In the genomic region with DNA sequence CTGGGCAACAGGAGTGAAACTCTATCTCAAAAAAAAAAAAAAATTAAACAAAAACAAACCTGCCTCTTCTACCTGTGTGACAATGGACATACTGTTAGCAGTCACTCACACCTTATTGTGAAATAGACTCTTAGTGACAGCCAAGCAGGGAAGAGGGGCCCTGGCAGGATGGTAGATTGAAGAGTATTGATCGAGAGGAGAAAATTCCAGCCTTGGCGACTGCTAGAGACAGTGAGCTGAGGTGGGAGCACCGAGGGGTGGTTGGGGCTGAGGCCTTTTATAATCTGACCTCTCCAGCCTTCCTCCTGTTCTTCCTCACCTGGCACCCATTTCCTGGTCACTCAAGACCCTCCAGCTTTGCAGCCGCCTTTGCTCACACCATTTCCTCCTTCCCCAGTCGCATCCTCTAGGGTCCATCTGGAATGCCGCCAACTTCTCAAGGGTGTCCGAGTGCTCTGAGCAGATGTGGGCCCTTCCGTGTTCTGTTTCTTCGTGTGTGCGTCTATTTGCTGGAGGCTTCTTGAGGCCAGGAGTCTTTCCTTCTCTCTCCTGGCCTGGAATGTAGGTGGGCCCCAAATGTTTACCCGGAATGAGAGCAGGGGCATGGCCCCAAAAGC, we compare ENCODE assay signal across 1 cellular context.
A peak's percentile ranks its signal among the peaks of the same experiment; 100 is the strongest.
TF ChIP-seq lines count a peak whose summit lies in the region.

No MANE protein-coding gene starts in this region.

TF ChIP-seq in HepG2, 621 proteins besides CTCF, POLR2A, EP300 and RAD21 (continued from another document and continues in another):
- TF ChIP-seq ZNF879 (CRISPR knock-in tag; IDR thresholded peaks at IDR 0.05) (no peak), ZNF737 (CRISPR knock-in tag; IDR thresholded peaks at IDR 0.05; ENCODE audit: borderline replicate concordance) (no peak), ZSCAN9 (CRISPR knock-in tag; IDR thresholded peaks at IDR 0.05; ENCODE audit: borderline replicate concordance) (no peak), JDP2 (CRISPR knock-in tag; IDR thresholded peaks at IDR 0.05; ENCODE audit: borderline replicate concordance) (no peak), ZC3H4 (CRISPR knock-in tag; IDR thresholded peaks at IDR 0.05; ENCODE audit: borderline replicate concordance) (no peak), ZMAT3 (CRISPR knock-in tag; conservative IDR thresholded peaks at IDR 0.05) (no peak), ZSCAN31 (CRISPR knock-in tag; IDR thresholded peaks at IDR 0.05; ENCODE audit: low read depth) (no peak), ZNF225 (CRISPR knock-in tag; IDR thresholded peaks at IDR 0.05) (no peak), ZNF749 (CRISPR knock-in tag; IDR thresholded peaks at IDR 0.05; ENCODE audit: borderline replicate concordance) (no peak), ZNF224 (CRISPR knock-in tag; IDR thresholded peaks at IDR 0.05) (no peak), POGZ (CRISPR knock-in tag; IDR thresholded peaks at IDR 0.05) (peak; percentile 47; the same call in 1 of the 2 replicates), ZNF430 (CRISPR knock-in tag; IDR thresholded peaks at IDR 0.05) (no peak), ZNF383 (CRISPR knock-in tag; IDR thresholded peaks at IDR 0.05; ENCODE audit: borderline replicate concordance) (no peak), CEBPB (IDR thresholded peaks at IDR 0.05; ENCODE audit: borderline replicate concordance, low read depth, low read length) (peak; percentile 94), ZKSCAN5 (CRISPR knock-in tag; IDR thresholded peaks at IDR 0.05) (no peak), ZNF207 (IDR thresholded peaks at IDR 0.05; ENCODE audit: borderline replicate concordance) (no peak), RXRB (CRISPR knock-in tag; IDR thresholded peaks at IDR 0.05; ENCODE audit: borderline replicate concordance) (peak; percentile 75), ONECUT2 (CRISPR knock-in tag; IDR thresholded peaks at IDR 0.05) (peak; percentile 96), ADNP (CRISPR knock-in tag; IDR thresholded peaks at IDR 0.05) (no peak), RFX3 (CRISPR knock-in tag; IDR thresholded peaks at IDR 0.05) (no peak), AGO1 (IDR thresholded peaks at IDR 0.05; ENCODE audit: low read depth, low read length, poor library complexity, severe bottlenecking) (no peak), SMARCC2 (IDR thresholded peaks at IDR 0.05) (no peak), CHD4 (IDR thresholded peaks at IDR 0.05; ENCODE audit: borderline replicate concordance, low read length) (no peak), SOX6 (IDR thresholded peaks at IDR 0.05) (no peak), SOX6 (CRISPR knock-in tag; IDR thresholded peaks at IDR 0.05) (peak; percentile 92), ZNF460 (CRISPR knock-in tag; IDR thresholded peaks at IDR 0.05; ENCODE audit: borderline replicate concordance) (no peak), ZNF17 (CRISPR knock-in tag; IDR thresholded peaks at IDR 0.05) (no peak)
- TF ChIP-seq, protein P1, sequence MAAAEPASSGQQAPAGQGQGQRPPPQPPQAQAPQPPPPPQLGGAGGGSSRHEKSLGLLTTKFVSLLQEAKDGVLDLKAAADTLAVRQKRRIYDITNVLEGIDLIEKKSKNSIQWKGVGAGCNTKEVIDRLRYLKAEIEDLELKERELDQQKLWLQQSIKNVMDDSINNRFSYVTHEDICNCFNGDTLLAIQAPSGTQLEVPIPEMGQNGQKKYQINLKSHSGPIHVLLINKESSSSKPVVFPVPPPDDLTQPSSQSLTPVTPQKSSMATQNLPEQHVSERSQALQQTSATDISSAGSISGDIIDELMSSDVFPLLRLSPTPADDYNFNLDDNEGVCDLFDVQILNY (CRISPR knock-in tag; conservative IDR thresholded peaks at IDR 0.05): no peak
- TF ChIP-seq, protein P2, sequence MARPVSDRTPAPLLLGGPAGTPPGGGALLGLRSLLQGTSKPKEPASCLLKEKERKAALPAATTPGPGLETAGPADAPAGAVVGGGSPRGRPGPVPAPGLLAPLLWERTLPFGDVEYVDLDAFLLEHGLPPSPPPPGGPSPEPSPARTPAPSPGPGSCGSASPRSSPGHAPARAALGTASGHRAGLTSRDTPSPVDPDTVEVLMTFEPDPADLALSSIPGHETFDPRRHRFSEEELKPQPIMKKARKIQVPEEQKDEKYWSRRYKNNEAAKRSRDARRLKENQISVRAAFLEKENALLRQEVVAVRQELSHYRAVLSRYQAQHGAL (CRISPR knock-in tag; IDR thresholded peaks at IDR 0.05; ENCODE audit: not compliant biosample characterization): no peak
- TF ChIP-seq, protein P3, sequence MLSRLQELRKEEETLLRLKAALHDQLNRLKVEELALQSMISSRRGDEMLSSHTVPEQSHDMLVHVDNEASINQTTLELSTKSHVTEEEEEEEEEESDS (CRISPR knock-in tag; IDR thresholded peaks at IDR 0.05; ENCODE audit: borderline replicate concordance): no peak
- TF ChIP-seq, protein P4, sequence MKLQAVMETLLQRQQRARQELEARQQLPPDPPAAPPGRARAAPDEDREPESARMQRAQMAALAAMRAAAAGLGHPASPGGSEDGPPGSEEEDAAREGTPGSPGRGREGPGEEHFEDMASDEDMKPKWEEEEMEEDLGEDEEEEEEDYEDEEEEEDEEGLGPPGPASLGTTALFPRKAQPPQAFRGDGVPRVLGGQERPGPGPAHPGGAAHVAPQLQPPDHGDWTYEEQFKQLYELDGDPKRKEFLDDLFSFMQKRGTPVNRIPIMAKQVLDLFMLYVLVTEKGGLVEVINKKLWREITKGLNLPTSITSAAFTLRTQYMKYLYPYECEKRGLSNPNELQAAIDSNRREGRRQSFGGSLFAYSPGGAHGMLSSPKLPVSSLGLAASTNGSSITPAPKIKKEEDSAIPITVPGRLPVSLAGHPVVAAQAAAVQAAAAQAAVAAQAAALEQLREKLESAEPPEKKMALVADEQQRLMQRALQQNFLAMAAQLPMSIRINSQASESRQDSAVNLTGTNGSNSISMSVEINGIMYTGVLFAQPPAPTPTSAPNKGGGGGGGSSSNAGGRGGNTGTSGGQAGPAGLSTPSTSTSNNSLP (IDR thresholded peaks at IDR 0.05; ENCODE audit: low read depth, low read length): no peak
- TF ChIP-seq, protein P5, sequence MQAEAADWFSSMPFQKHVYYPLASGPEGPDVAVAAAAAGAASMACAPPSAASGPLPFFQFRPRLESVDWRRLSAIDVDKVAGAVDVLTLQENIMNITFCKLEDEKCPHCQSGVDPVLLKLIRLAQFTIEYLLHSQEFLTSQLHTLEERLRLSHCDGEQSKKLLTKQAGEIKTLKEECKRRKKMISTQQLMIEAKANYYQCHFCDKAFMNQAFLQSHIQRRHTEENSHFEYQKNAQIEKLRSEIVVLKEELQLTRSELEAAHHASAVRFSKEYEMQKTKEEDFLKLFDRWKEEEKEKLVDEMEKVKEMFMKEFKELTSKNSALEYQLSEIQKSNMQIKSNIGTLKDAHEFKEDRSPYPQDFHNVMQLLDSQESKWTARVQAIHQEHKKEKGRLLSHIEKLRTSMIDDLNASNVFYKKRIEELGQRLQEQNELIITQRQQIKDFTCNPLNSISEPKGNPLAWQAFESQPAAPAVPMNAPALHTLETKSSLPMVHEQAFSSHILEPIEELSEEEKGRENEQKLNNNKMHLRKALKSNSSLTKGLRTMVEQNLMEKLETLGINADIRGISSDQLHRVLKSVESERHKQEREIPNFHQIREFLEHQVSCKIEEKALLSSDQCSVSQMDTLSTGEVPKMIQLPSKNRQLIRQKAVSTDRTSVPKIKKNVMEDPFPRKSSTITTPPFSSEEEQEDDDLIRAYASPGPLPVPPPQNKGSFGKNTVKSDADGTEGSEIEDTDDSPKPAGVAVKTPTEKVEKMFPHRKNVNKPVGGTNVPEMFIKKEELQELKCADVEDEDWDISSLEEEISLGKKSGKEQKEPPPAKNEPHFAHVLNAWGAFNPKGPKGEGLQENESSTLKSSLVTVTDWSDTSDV (CRISPR knock-in tag; IDR thresholded peaks at IDR 0.05): no peak
- TF ChIP-seq, protein P6, sequence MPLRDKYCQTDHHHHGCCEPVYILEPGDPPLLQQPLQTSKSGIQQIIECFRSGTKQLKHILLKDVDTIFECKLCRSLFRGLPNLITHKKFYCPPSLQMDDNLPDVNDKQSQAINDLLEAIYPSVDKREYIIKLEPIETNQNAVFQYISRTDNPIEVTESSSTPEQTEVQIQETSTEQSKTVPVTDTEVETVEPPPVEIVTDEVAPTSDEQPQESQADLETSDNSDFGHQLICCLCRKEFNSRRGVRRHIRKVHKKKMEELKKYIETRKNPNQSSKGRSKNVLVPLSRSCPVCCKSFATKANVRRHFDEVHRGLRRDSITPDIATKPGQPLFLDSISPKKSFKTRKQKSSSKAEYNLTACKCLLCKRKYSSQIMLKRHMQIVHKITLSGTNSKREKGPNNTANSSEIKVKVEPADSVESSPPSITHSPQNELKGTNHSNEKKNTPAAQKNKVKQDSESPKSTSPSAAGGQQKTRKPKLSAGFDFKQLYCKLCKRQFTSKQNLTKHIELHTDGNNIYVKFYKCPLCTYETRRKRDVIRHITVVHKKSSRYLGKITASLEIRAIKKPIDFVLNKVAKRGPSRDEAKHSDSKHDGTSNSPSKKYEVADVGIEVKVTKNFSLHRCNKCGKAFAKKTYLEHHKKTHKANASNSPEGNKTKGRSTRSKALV (CRISPR knock-in tag; IDR thresholded peaks at IDR 0.05): no peak
- TF ChIP-seq, protein P7, sequence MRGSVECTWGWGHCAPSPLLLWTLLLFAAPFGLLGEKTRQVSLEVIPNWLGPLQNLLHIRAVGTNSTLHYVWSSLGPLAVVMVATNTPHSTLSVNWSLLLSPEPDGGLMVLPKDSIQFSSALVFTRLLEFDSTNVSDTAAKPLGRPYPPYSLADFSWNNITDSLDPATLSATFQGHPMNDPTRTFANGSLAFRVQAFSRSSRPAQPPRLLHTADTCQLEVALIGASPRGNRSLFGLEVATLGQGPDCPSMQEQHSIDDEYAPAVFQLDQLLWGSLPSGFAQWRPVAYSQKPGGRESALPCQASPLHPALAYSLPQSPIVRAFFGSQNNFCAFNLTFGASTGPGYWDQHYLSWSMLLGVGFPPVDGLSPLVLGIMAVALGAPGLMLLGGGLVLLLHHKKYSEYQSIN (CRISPR knock-in tag; IDR thresholded peaks at IDR 0.05; ENCODE audit: borderline replicate concordance): no peak
- TF ChIP-seq, protein P8, sequence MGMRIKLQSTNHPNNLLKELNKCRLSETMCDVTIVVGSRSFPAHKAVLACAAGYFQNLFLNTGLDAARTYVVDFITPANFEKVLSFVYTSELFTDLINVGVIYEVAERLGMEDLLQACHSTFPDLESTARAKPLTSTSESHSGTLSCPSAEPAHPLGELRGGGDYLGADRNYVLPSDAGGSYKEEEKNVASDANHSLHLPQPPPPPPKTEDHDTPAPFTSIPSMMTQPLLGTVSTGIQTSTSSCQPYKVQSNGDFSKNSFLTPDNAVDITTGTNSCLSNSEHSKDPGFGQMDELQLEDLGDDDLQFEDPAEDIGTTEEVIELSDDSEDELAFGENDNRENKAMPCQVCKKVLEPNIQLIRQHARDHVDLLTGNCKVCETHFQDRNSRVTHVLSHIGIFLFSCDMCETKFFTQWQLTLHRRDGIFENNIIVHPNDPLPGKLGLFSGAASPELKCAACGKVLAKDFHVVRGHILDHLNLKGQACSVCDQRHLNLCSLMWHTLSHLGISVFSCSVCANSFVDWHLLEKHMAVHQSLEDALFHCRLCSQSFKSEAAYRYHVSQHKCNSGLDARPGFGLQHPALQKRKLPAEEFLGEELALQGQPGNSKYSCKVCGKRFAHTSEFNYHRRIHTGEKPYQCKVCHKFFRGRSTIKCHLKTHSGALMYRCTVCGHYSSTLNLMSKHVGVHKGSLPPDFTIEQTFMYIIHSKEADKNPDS (CRISPR knock-in tag; IDR thresholded peaks at IDR 0.05): no peak
- TF ChIP-seq, protein P9, sequence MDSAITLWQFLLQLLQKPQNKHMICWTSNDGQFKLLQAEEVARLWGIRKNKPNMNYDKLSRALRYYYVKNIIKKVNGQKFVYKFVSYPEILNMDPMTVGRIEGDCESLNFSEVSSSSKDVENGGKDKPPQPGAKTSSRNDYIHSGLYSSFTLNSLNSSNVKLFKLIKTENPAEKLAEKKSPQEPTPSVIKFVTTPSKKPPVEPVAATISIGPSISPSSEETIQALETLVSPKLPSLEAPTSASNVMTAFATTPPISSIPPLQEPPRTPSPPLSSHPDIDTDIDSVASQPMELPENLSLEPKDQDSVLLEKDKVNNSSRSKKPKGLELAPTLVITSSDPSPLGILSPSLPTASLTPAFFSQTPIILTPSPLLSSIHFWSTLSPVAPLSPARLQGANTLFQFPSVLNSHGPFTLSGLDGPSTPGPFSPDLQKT (CRISPR knock-in tag; IDR thresholded peaks at IDR 0.05; ENCODE audit: borderline replicate concordance): no peak
- TF ChIP-seq, protein P10, sequence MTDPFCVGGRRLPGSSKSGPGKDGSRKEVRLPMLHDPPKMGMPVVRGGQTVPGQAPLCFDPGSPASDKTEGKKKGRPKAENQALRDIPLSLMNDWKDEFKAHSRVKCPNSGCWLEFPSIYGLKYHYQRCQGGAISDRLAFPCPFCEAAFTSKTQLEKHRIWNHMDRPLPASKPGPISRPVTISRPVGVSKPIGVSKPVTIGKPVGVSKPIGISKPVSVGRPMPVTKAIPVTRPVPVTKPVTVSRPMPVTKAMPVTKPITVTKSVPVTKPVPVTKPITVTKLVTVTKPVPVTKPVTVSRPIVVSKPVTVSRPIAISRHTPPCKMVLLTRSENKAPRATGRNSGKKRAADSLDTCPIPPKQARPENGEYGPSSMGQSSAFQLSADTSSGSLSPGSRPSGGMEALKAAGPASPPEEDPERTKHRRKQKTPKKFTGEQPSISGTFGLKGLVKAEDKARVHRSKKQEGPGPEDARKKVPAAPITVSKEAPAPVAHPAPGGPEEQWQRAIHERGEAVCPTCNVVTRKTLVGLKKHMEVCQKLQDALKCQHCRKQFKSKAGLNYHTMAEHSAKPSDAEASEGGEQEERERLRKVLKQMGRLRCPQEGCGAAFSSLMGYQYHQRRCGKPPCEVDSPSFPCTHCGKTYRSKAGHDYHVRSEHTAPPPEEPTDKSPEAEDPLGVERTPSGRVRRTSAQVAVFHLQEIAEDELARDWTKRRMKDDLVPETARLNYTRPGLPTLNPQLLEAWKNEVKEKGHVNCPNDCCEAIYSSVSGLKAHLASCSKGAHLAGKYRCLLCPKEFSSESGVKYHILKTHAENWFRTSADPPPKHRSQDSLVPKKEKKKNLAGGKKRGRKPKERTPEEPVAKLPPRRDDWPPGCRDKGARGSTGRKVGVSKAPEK (CRISPR knock-in tag; IDR thresholded peaks at IDR 0.05; ENCODE audit: borderline replicate concordance): no peak
- TF ChIP-seq, protein P11, sequence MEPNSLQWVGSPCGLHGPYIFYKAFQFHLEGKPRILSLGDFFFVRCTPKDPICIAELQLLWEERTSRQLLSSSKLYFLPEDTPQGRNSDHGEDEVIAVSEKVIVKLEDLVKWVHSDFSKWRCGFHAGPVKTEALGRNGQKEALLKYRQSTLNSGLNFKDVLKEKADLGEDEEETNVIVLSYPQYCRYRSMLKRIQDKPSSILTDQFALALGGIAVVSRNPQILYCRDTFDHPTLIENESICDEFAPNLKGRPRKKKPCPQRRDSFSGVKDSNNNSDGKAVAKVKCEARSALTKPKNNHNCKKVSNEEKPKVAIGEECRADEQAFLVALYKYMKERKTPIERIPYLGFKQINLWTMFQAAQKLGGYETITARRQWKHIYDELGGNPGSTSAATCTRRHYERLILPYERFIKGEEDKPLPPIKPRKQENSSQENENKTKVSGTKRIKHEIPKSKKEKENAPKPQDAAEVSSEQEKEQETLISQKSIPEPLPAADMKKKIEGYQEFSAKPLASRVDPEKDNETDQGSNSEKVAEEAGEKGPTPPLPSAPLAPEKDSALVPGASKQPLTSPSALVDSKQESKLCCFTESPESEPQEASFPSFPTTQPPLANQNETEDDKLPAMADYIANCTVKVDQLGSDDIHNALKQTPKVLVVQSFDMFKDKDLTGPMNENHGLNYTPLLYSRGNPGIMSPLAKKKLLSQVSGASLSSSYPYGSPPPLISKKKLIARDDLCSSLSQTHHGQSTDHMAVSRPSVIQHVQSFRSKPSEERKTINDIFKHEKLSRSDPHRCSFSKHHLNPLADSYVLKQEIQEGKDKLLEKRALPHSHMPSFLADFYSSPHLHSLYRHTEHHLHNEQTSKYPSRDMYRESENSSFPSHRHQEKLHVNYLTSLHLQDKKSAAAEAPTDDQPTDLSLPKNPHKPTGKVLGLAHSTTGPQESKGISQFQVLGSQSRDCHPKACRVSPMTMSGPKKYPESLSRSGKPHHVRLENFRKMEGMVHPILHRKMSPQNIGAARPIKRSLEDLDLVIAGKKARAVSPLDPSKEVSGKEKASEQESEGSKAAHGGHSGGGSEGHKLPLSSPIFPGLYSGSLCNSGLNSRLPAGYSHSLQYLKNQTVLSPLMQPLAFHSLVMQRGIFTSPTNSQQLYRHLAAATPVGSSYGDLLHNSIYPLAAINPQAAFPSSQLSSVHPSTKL (CRISPR knock-in tag; IDR thresholded peaks at IDR 0.05): peak; percentile 84
